ENCODE assay signal across 8 cellular contexts in the genomic region with DNA sequence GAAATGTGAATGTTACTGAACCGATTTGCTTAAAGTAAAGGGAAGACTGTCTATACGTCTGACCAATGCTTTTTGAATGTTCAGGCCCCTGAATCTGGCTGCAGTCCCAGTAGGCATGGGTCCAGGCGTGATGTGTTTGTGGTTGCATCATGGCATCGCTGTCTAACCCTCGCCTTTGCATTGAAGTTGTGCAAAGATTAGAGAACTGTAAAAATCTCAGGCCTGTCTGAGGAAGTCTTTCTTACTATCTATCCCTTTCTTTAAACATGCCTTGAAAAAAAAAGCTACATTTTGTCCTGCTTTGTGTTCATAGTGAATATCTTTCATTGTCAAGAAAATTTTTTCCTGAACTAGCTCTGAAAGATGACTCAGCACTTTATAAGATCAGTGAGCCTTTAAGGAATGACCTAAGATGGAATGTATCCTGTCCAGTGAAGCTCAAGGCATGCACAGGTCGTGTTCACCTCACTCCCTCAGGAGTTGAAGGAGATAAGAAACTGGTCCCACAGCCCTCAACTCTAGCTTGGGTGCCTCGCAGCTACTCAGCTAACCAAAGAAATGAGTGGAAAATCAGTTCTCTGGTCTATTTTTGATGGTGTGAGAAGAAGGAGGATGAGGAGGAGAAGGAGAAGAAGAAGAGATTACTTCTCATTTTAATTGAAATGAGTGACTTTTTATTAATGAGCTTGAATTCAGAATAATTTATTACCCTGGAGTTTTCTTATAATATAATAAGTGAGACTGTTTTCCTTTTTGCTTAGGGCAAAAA. TPM values are rescaled to one million over a fixed set of nuclear protein-coding genes. Genes with fewer than 3 reads are reported as not detected.
DNase-seq lines count a peak whose midpoint lies in the region; ATAC-seq and TF ChIP-seq lines count a peak whose summit lies in the region.

No MANE protein-coding gene starts in this region.

- H3K9me3 ChIP-seq in breast epithelium (no peaks in the 10 kb centered on the region), left lung (no peaks in the 10 kb centered on the region)

- in situ Hi-C loops in astrocyte of the spinal cord (cut with HindIII; ENCODE audit: low sequenced_read_pairs), result no loop called here

- H3K36me3 Mint-ChIP-seq in MCF 10A (ENCODE audit: insufficient read depth, unreplicated experiment), result no peaks in the 10 kb centered on the region

- no peak overlapping the region for H3K4me3 ChIP-seq in breast epithelium
- no peak overlapping the region for H3K4me3 ChIP-seq in astrocyte of the spinal cord (ENCODE audit: low read depth, low read length)
- H3K4me3 ChIP-seq in left lung, result no peak overlapping the region

- peak overlapping the region; percentile 93 for H3K27ac Mint-ChIP-seq in MCF 10A (ENCODE audit: low read depth, unreplicated experiment)

- H3K4me1 Mint-ChIP-seq in MCF 10A (ENCODE audit: insufficient read depth, unreplicated experiment), result peaks cover 42% of the 10 kb centered on the region

- ATAC-seq in left lung, result peak; percentile 47
- ATAC-seq in GM18909 (IDR thresholded peaks at IDR 0.05; ENCODE audit: poor library complexity, unreplicated experiment), result no peak

- H3K9me3 Mint-ChIP-seq in MCF 10A (ENCODE audit: unreplicated experiment), result no peaks in the 10 kb centered on the region

- POLR2A ChIA-PET in MCF 10A (lab: Yijun Ruan, JAX), result interaction anchor here (0.9 to 2.6 kb wide), 19 partner anchors 10 to 588 kb away, joined by 3 to 27 read pairs (median 4); a partner anchor contains a TSS

- BruUV-seq in MCF 10A (replicated peaks; lab: Mats Ljungman, UMichigan), result TSS peak; percentile 75

- DNase-seq in MCF 10A (ENCODE audit: unreplicated experiment) (peak; percentile 96), breast epithelium (ENCODE audit: low spot score in 2 of 2) (no peak), astrocyte of the spinal cord (ENCODE audit: low read depth, low spot score) (peak; percentile 94), left lung (peak; percentile 76 to 77), ureter (ENCODE audit: low spot score) (peak; percentile 64), UCSD-AML1 (lab: John Stamatoyannopoulos, UW; ENCODE audit: unreplicated experiment) (no peak), NCI-H82 (lab: John Stamatoyannopoulos, UW) (no peak)

- H3K27ac ChIP-seq in breast epithelium (peak overlapping the region in 1 of 2 donors; percentile 14), left lung (peak overlapping the region; percentile 48 to 49)

- H3K27me3 Mint-ChIP-seq in MCF 10A (ENCODE audit: insufficient read depth, unreplicated experiment), result no peaks in the 10 kb centered on the region

- H3K4me3 Mint-ChIP-seq in MCF 10A (ENCODE audit: unreplicated experiment), result peak overlapping the region; percentile 37

- intact Hi-C loops in MCF 10A (cut with micrococcal nuclease) (no loop called here), breast epithelium (cut with DNase I; ENCODE audit: low total_unique reads) (no loop called here), left lung (cut with DNase I) (no loop called here)

- CTCF ChIA-PET in MCF 10A (lab: Yijun Ruan, JAX), result interaction anchor here (0.6 to 2.6 kb wide), 20 partner anchors 9 to 1434 kb away, joined by 3 to 8 read pairs (median 4); a partner anchor contains a TSS

- TF ChIP-seq CTCF in MCF 10A (IDR thresholded peaks at IDR 0.05; ENCODE audit: unreplicated experiment) (no peak), breast epithelium (IDR thresholded peaks at IDR 0.05) (no peak), astrocyte of the spinal cord (IDR thresholded peaks at IDR 0.05; ENCODE audit: low read depth, low read length) (no peak), left lung (IDR thresholded peaks at IDR 0.05) (no peak)

- H3K36me3 ChIP-seq in breast epithelium (no peaks in the 10 kb centered on the region), left lung (no peaks in the 10 kb centered on the region)

- H3K27me3 ChIP-seq in breast epithelium (no peaks in the 10 kb centered on the region), left lung (no peaks in the 10 kb centered on the region)

- TF ChIP-seq POLR2A in breast epithelium (IDR thresholded peaks at IDR 0.05), result no peak

- H3K4me1 ChIP-seq in breast epithelium (peaks cover 0 to 12% of the 10 kb centered on the region in 2 donors), left lung (peaks cover 6 to 34% of the 10 kb centered on the region in 2 donors)

RNA-seq across cellular contexts. Expression of a gene that starts 48.6 kb away (rescaled TPM):
- 69.5 and 92.6 TPM in 2 replicates for total RNA-seq in MCF 10A (2022)
- 100 to 1,000 TPM in 1 of 3 donors, 10 to 100 TPM in 2; 27.2 to 266 (median 81.3) TPM for total RNA-seq in breast epithelium
- total RNA-seq in left lung, result 10 to 100 TPM; 17.4 to 22.8 TPM
- 54.8 TPM for total RNA-seq in ureter

Comparison
In these comparisons a context has a peak if more than half of its experiments do, and no peak if none do; other contexts are left out.
1. DNase-seq: peak in MCF 10A (single experiment), astrocyte of the spinal cord (single experiment), left lung (2 of 2) and ureter (single experiment); none in breast epithelium (0 of 2), UCSD-AML1 (single experiment) and NCI-H82 (single experiment).